In the genomic region with DNA sequence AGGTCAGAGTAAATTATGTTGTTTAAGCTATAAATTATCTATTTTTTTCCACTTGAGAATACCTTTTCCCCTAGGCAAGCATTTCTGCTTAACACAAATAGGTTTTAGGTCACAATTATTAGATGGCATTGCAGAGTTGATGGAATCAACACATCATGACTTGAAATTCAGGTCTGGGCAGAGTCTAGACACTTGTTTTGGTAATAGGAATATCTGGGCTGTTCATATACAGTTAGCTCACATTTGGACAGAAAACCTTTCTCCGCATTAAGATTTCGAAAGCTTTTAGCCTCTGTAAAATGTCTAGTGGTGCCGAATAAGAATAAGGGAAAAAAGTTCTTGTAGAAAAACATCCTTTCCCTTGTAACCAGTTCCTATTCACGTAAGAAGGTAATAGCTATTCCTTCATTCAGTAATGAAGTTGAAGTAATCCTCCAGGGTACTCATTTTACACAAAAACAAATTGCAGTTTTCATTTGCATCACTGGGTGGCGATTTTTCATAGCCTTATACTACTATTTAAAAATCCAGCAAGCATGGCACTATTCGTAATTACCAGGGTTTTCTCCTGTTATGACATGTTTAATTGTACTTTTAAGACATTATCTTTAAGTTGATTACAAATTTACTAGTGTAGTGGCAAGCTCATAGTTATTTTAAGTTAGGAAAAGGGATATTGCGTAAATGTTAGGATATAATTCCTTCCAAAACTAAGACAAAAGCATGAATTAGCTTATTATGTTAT, we compare ENCODE assay signal across 8 cellular contexts.
A peak's percentile ranks its signal among the peaks of the same experiment; 100 is the strongest.
DNase-seq lines count a peak whose midpoint lies in the region; ATAC-seq and TF ChIP-seq lines count a peak whose summit lies in the region.

No MANE protein-coding gene starts in this region.

- DNase-seq in NCI-H2227 treated with DMSO at 0.1 percent for 48 hours (lab: John Stamatoyannopoulos, UW) = peak; percentile 30
- peak; percentile 9 to 28 for DNase-seq in activated CD4-positive, alpha-beta T cell treated with anti-CD3 and anti-CD28 coated beads, Interleukin-2, amount 50 U/mL, for 4 hours
- DNase-seq in fibroblast of pulmonary artery (ENCODE audit: low read depth) = peak; percentile 78
- peak; percentile 22 for DNase-seq in non-pigmented ciliary epithelial cell (ENCODE audit: low read depth)
- DNase-seq in effector memory CD4-positive, alpha-beta T cell = no peak

- peaks cover 3% of the 10 kb centered on the region for H3K4me1 ChIP-seq in effector memory CD4-positive, alpha-beta T cell (ENCODE audit: control insufficient read depth, insufficient read depth, low read length, poor library complexity, severe bottlenecking)

- TF ChIP-seq CTCF in C4-2B (conservative IDR thresholded peaks at IDR 0.05) (peak; percentile 82), fibroblast of pulmonary artery (IDR thresholded peaks at IDR 0.05; ENCODE audit: low read length, missing control alignments) (peak; percentile 59)

- H3K4me3 ChIP-seq in fibroblast of pulmonary artery (replicated peaks; ENCODE audit: low read depth, low read length) = no peak overlapping the region
- H3K4me3 ChIP-seq in effector memory CD4-positive, alpha-beta T cell (ENCODE audit: insufficient read depth, low read depth, low read length, poor library complexity, severe bottlenecking) = no peak overlapping the region

- ATAC-seq in GM18520 (IDR thresholded peaks at IDR 0.05; ENCODE audit: unreplicated experiment) (peak; percentile 50), HG03108 (IDR thresholded peaks at IDR 0.05; ENCODE audit: unreplicated experiment) (peak; percentile 79)

- H3K27ac ChIP-seq in C4-2B = no peak overlapping the region
- no peak overlapping the region for H3K27ac ChIP-seq in effector memory CD4-positive, alpha-beta T cell (ENCODE audit: insufficient read depth, low read length, poor library complexity, severe bottlenecking)

- no peaks in the 10 kb centered on the region for H3K9me3 ChIP-seq in effector memory CD4-positive, alpha-beta T cell (ENCODE audit: control insufficient read depth, low read length)

- no peaks in the 10 kb centered on the region for H3K36me3 ChIP-seq in effector memory CD4-positive, alpha-beta T cell (ENCODE audit: control insufficient read depth, insufficient read depth, low read length)

- H3K27me3 ChIP-seq in effector memory CD4-positive, alpha-beta T cell (replicated peaks; ENCODE audit: control insufficient read depth, insufficient read depth, low read length, poor library complexity, severe bottlenecking) = no peaks in the 10 kb centered on the region

Comparison
In these comparisons a context has a peak if more than half of its experiments do, and no peak if none do; other contexts are left out.
1. DNase-seq: peak in NCI-H2227 treated with DMSO at 0.1 percent for 48 hours (single experiment), activated CD4-positive, alpha-beta T cell treated with anti-CD3 and anti-CD28 coated beads, Interleukin-2, amount 50 U/mL, for 4 hours (2 of 2), fibroblast of pulmonary artery (single experiment) and non-pigmented ciliary epithelial cell (single experiment); none in effector memory CD4-positive, alpha-beta T cell (0 of 3).